Comparison of ENCODE assay signal across 7 cellular contexts in the genomic region with DNA sequence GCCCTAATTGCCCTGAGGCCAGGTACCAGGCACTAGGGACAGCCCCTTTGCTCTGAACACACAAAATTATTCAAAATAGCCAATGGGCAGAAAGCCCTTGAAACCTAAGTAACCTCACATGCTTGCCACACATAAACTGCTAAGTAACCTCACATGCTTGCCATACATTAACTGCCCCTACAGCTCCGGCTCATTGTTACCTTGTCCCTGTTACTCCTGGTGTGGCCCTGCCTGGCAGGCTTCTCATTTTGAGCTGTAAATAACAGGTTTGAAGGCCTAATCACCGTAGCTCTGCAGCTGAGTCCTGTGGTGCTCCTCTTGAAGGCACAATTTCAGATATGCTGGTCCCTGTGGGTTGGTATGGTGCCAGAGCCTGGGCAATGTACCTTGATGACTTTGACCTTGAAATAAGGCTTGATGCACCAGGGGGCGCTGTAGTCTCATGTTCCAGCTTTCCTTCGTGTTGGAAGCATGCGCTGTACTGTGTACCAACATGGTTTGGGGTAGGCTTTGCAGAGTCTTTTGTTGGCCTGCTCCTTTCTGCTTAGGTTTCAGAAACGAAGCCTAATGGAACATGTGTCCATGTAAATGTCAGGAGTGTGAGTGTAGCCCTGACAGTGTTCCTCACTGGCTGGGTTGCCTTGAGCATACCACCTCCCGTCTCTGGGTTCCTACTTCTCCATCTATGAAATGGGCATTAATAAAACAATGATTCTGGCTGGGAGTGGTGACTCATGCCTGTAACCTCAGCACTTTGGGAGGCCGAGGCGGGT. TPM values are rescaled to one million over a fixed set of nuclear protein-coding genes. Genes with fewer than 3 reads are reported as not detected.
A peak's percentile ranks its signal among the peaks of the same experiment; 100 is the strongest.
DNase-seq lines count a peak whose midpoint lies in the region; ATAC-seq, FAIRE-seq and TF ChIP-seq lines count a peak whose summit lies in the region.

No MANE protein-coding gene starts in this region.

- FAIRE-seq in GM12891 (lab: Jason Lieb, UNC), result peak; percentile 91

- no peak for TF ChIP-seq POLR2A in GM12891 (IDR thresholded peaks at IDR 0.05; ENCODE audit: low read depth, low read length)

- no peak for DNase-seq in GM12891 (ENCODE audit: insufficient read length, low spot score)
- peak; percentile 64 for DNase-seq in NCI-H146 treated with DMSO at 0.1 percent for 48 hours (lab: John Stamatoyannopoulos, UW; ENCODE audit: unreplicated experiment)
- DNase-seq in T-helper 2 cell, result peak; percentile 65 to 97 (median 85)
- peak in 38 of 56 donors; percentile 3 to 72 (median 14) for DNase-seq in amygdala (lab: John Stamatoyannopoulos, UW)
- DNase-seq in iPS DF 4.7 (ENCODE audit: extremely low read depth, low spot score), result peak; percentile 91
- peak; percentile 98 for DNase-seq in stimulated activated CD4-positive, alpha-beta T cell treated with anti-CD3 and anti-CD28 coated beads, Interleukin-12 subunit alpha, Interleukin-12 subunit beta, amount 100 ng/mL, for 4 hours

- ATAC-seq in HG02642 (IDR thresholded peaks at IDR 0.05; ENCODE audit: poor library complexity, unreplicated experiment), result peak; percentile 88

TF ChIP-seq in GM12891, 5 proteins besides CTCF, POLR2A, EP300 and RAD21:
- TF ChIP-seq SPI1 (IDR thresholded peaks at IDR 0.05; ENCODE audit: low read depth, low read length) (no peak), POLR2AphosphoS5 (IDR thresholded peaks at IDR 0.05; ENCODE audit: low read depth, low read length) (no peak), POU2F2 (IDR thresholded peaks at IDR 0.05; ENCODE audit: low read depth, low read length) (no peak), PAX5 (IDR thresholded peaks at IDR 0.05; ENCODE audit: insufficient read depth, low read length, severe bottlenecking) (no peak)

RNA-seq across cellular contexts. Expression of a gene that starts 3.8 kb away (rescaled TPM):
- polyA plus RNA-seq in GM12891 (2012; ENCODE audit: low read depth, missing spikeins), result 0.83 TPM
